Comparison of ENCODE assay signal across 9 cellular contexts in the genomic region with DNA sequence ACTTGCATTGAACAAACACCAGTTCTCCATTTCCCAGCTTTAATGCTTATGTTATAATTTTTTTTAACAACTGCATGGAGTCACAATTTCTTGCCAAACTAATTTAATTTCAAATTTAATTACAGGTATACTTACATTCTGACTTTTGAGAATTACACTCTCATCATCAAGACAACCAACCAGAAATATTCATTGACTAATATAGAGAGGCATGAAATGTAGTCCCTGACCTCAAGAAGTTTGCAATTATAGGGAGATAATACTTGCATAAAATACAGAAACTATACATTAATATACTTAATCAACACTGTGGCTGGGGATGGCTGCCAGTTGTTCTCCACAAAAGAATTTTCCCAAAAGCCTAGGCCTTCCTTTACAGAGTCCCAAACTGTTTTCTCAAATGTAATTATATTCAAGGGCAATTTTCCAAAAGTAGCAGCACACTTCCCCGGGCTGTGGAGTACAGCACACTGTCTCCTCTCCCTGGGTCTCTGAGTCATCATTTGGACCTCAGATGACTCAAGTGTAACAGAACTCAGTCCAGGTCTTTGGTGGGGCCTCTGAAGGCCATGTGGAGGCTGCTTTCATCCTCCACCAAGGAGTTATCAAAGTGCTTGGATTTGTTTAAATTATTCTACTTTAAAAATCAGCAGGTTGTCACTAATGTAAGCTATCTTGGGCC.
DNase-seq lines count a peak whose midpoint lies in the region; ATAC-seq and TF ChIP-seq lines count a peak whose summit lies in the region.
"Had no signal": no experiment of that assay in that cellular context is flagged by ENCODE, and none has a peak within 500 bp of the region (broad histone marks: within the 10 kb centered on the region; RNA-seq: fewer than 3 reads in every experiment).

No MANE protein-coding gene starts in this region.

- H2AFZ ChIP-seq in mammary epithelial cell (ENCODE audit: low read depth, low read length): no peak overlapping the region

- no peak overlapping the region for H3K4me2 ChIP-seq in mammary epithelial cell (ENCODE audit: insufficient read depth, low read depth, low read length)

- no peak overlapping the region for H3K27ac ChIP-seq in mammary epithelial cell (ENCODE audit: insufficient read depth, low read depth, low read length)
- no peak overlapping the region for H3K27ac ChIP-seq in upper lobe of right lung

- no peaks in the 10 kb centered on the region for H3K36me3 ChIP-seq in mammary epithelial cell (ENCODE audit: insufficient read depth, low read length)
- H3K36me3 ChIP-seq in upper lobe of right lung: no peaks in the 10 kb centered on the region

- no peak overlapping the region for H3K4me3 ChIP-seq in mammary epithelial cell (replicated peaks in 1 of 3; ENCODE audit: insufficient read depth in 1 of 3, low read depth in 2 of 3, low read length in 3 of 3)
- H3K4me3 ChIP-seq in upper lobe of right lung: no peak overlapping the region

- TF ChIP-seq CTCF in mammary epithelial cell (conservative IDR thresholded peaks at IDR 0.05 in 1 of 2, IDR thresholded peaks at IDR 0.05 in 1 of 2; ENCODE audit: extremely low read depth in 1 of 2, insufficient read depth in 1 of 2, low read depth in 1 of 2, low read length in 2 of 2) (no peak), upper lobe of right lung (IDR thresholded peaks at IDR 0.05) (no peak)

- H3K27me3 ChIP-seq in mammary epithelial cell (ENCODE audit: insufficient read depth, low read length) (no peaks in the 10 kb centered on the region), upper lobe of right lung (no peaks in the 10 kb centered on the region)

- intact Hi-C loops in mammary epithelial cell (cut with micrococcal nuclease) (no loop called here), upper lobe of right lung (cut with DNase I) (no loop called here)

- in situ Hi-C loops in mammary epithelial cell (cut with MboI; ENCODE audit: low sequenced_read_pairs in 2 of 2): no loop called here

- H3K9me3 ChIP-seq in mammary epithelial cell (replicated peaks; ENCODE audit: insufficient read depth, low read length) (no peaks in the 10 kb centered on the region), upper lobe of right lung (no peaks in the 10 kb centered on the region)

- peak; percentile 61 for DNase-seq in HT1080 (ENCODE audit: low read depth)
- DNase-seq in mammary epithelial cell: peak; percentile 55
- peak; percentile 35 for DNase-seq in kidney glomerular epithelial cell (lab: John Stamatoyannopoulos, UW)
- DNase-seq in upper lobe of right lung: no peak
- no peak for DNase-seq in NCI-H2171 (lab: John Stamatoyannopoulos, UW)
- no peak for DNase-seq in NCI-H2029 treated with DMSO at 0.1 percent for 48 hours (lab: John Stamatoyannopoulos, UW)
- DNase-seq: NCI-H524 had no signal

- CTCF ChIA-PET in mammary epithelial cell (lab: Charles Lee; ENCODE audit: low non-redundant PET): no interaction called here

- H3K9ac ChIP-seq in mammary epithelial cell (ENCODE audit: insufficient read depth, low read length): no peak overlapping the region

- H3K4me1 ChIP-seq in mammary epithelial cell (ENCODE audit: insufficient read depth, low read length) (peaks cover 8% of the 10 kb centered on the region), upper lobe of right lung (no peaks in the 10 kb centered on the region)

- no peaks in the 10 kb centered on the region for H3K79me2 ChIP-seq in mammary epithelial cell (ENCODE audit: insufficient read depth, low read length)

- dilution Hi-C loops in mammary epithelial cell (cut with HindIII; ENCODE audit: low sequenced_read_pairs): no loop called here

- no peaks in the 10 kb centered on the region for H4K20me1 ChIP-seq in mammary epithelial cell (ENCODE audit: insufficient read depth, low read length)

- no TSS peak for BruUV-seq in mammary epithelial cell (replicated peaks; lab: Mats Ljungman, UMichigan)

- peak; percentile 69 for ATAC-seq in upper lobe of right lung
- ATAC-seq in GM18858 (IDR thresholded peaks at IDR 0.05; ENCODE audit: unreplicated experiment): no peak
- ATAC-seq: stimulated activated memory B cell treated with anti-CD40 and anti-IgM and Interleukin-4, amounts not matched to agents 10 μg/mL and 1 μg/mL and 100 μg/mL, for 72 hours had no signal

- WGBS in mammary epithelial cell (ENCODE audit: low coverage, missing lambda C conversion rate): 0% methylated on average over 1 of the region's 1 CpG

Comparison
In these comparisons a context has a peak if more than half of its experiments do, and no peak if none do; other contexts are left out.
1. DNase-seq: peak in HT1080 (single experiment), mammary epithelial cell (single experiment) and kidney glomerular epithelial cell (single experiment); none in upper lobe of right lung (single experiment), NCI-H2171 (single experiment) and NCI-H2029 treated with DMSO at 0.1 percent for 48 hours (single experiment).